ENCODE assay signal across 1 cellular context in the genomic region with DNA sequence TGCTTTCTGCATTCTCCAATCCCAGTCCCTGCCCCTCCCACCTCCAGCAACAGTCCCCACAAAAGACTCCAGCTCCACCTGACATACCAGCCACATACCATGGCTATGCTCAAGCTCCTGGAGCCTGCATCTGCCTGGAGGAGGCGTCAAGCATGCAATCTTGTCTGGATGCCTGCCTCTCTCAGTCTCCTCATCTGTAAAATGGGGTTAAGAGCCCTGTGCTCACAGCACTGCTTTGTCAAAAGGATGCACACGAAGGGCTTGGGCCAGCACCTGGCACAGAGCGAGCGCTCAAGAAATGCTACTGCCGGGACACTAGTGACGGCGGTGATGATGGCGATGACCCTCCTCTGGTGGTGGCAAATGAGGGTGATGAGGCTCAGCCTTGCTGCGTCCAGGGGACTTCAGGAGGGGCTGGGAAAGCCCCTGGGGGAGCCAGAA.
TF ChIP-seq lines count a peak whose summit lies in the region.

No MANE protein-coding gene starts in this region.

TF ChIP-seq in IMR-90, 13 proteins besides CTCF, POLR2A, EP300 and RAD21:
- TF ChIP-seq, protein P1, sequence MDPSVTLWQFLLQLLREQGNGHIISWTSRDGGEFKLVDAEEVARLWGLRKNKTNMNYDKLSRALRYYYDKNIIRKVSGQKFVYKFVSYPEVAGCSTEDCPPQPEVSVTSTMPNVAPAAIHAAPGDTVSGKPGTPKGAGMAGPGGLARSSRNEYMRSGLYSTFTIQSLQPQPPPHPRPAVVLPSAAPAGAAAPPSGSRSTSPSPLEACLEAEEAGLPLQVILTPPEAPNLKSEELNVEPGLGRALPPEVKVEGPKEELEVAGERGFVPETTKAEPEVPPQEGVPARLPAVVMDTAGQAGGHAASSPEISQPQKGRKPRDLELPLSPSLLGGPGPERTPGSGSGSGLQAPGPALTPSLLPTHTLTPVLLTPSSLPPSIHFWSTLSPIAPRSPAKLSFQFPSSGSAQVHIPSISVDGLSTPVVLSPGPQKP (IDR thresholded peaks at IDR 0.05; ENCODE audit: borderline replicate concordance, low read depth, low read length) = no peak
- TF ChIP-seq CEBPB (IDR thresholded peaks at IDR 0.05; ENCODE audit: low read depth, low read length) (no peak), BHLHE40 (IDR thresholded peaks at IDR 0.05; ENCODE audit: low read depth, low read length) (no peak), FOS (IDR thresholded peaks at IDR 0.05; ENCODE audit: low read depth, low read length) (no peak), MXI1 (IDR thresholded peaks at IDR 0.05; ENCODE audit: borderline replicate concordance, low read depth, low read length) (no peak), NFE2L2 (IDR thresholded peaks at IDR 0.05; ENCODE audit: low read depth, low read length) (no peak), SMC3 (IDR thresholded peaks at IDR 0.05; ENCODE audit: low read depth, low read length) (no peak), CHD1 (IDR thresholded peaks at IDR 0.05; ENCODE audit: low read depth, low read length) (no peak), MAZ (IDR thresholded peaks at IDR 0.05; ENCODE audit: borderline replicate concordance, low read depth, low read length) (no peak), MAFK (IDR thresholded peaks at IDR 0.05; ENCODE audit: low read depth, low read length) (no peak), RCOR1 (IDR thresholded peaks at IDR 0.05; ENCODE audit: insufficient replicate concordance, low read length) (no peak), RFX5 (IDR thresholded peaks at IDR 0.05; ENCODE audit: low read depth, low read length) (no peak)
- TF ChIP-seq, protein P2, sequence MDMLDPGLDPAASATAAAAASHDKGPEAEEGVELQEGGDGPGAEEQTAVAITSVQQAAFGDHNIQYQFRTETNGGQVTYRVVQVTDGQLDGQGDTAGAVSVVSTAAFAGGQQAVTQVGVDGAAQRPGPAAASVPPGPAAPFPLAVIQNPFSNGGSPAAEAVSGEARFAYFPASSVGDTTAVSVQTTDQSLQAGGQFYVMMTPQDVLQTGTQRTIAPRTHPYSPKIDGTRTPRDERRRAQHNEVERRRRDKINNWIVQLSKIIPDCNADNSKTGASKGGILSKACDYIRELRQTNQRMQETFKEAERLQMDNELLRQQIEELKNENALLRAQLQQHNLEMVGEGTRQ (IDR thresholded peaks at IDR 0.05; ENCODE audit: low read depth, low read length) = no peak
